ENCODE assay signal across 8 cellular contexts in the genomic region with DNA sequence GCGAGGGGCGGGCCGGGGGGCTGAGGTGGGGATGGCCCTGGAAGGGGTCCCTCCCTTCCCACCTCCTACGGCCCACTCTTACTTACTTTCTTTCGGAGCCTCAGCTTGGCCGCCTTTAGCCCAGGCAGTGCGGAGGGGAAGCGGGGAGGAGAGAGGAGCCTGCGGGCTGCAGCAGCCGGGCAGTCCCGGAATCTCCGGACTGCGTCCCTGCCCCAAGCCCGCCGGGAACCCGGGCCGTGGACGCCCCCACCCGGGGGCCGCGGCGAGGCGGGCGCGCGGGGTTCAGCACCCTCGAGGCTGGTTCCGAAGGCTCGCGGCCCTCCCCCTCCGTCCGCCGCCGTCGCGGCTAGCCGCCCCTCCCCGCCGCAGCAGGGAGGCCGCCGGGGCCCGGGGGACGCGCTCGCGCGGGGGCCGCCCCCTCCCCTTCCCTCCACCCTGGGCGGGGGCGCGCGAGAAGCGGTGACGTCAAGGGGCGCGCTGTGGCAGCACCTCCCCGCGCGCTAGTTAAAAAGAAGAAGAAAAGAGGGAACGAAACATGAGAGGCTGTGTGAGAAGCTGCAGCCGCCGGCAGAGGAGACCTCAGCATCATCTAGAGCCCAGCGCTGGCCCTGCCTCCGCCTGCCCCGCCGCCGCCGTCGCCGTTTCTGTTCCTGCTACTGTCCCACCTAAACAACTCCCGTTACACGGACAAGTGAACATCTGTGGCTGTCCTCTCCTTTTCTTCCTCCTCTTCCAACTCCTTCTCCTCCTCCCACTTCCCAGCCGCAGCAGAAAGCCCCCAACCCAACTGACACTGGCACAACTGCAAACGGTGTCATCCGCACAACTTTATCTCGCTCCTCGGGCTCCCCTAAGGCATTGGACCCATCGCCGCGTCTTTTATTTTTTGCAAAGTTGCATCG. TPM values are rescaled to one million over a fixed set of nuclear protein-coding genes. Genes with fewer than 3 reads are reported as not detected.
DNase-seq lines count a peak whose midpoint lies in the region; ATAC-seq and TF ChIP-seq lines count a peak whose summit lies in the region.

Gene HHIP, plus strand, starts transcription at position 536 of the 902 bp plus-strand sequence. CDS start 520 bp downstream, outside the sequence.

- TF ChIP-seq CTCF in BE2C (IDR thresholded peaks at IDR 0.05; ENCODE audit: low read depth, low read length) (no peak), neural cell (IDR thresholded peaks at IDR 0.05; ENCODE audit: poor library complexity, severe bottlenecking) (no peak)

- no peaks in the 10 kb centered on the region for H3F3A ChIP-seq in neural cell (ENCODE audit: insufficient read depth, low read length, poor library complexity, severe bottlenecking)

- no peak for TF ChIP-seq EP300 in neural cell (conservative IDR thresholded peaks at IDR 0.05; ENCODE audit: poor library complexity, severe bottlenecking)

- peak within 1 kb of the TSS; percentile 66 for H3K4me2 ChIP-seq in neural cell (ENCODE audit: low read length)

- ATAC-seq in GM18868 (IDR thresholded peaks at IDR 0.05; ENCODE audit: unreplicated experiment) (peak; percentile 42), GM21825 (IDR thresholded peaks at IDR 0.05; ENCODE audit: unreplicated experiment) (no peak)

- H3K27me3 ChIP-seq in BE2C, result peaks cover 41% of the 10 kb centered on the region
- peaks cover 58% of the 10 kb centered on the region for H3K27me3 ChIP-seq in neural cell (ENCODE audit: insufficient read depth, low read depth, low read length)

- TF ChIP-seq RAD21 in neural cell (conservative IDR thresholded peaks at IDR 0.05), result no peak

- no peaks in the 10 kb centered on the region for H3K4me1 ChIP-seq in BE2C

- H3K79me2 ChIP-seq in neural cell (replicated peaks; ENCODE audit: insufficient read depth, low read length), result no peaks in the 10 kb centered on the region

- H2AFZ ChIP-seq in neural cell (ENCODE audit: low read depth, low read length), result no peak within 1 kb of the TSS

- H3K9me3 ChIP-seq in BE2C, result no peaks in the 10 kb centered on the region
- no peaks in the 10 kb centered on the region for H3K9me3 ChIP-seq in neural cell (ENCODE audit: low read length)

- H3K9me2 ChIP-seq in neural cell (ENCODE audit: insufficient read depth, low read length), result no peaks in the 10 kb centered on the region

- DNase-seq in BE2C (peak; percentile 28), NCI-H1105 treated with DMSO at 0.1 percent for 48 hours (lab: John Stamatoyannopoulos, UW) (peak; percentile 35), globus pallidus (ENCODE audit: low spot score) (peak; percentile 88), NCI-H510A (lab: John Stamatoyannopoulos, UW) (no peak)
- peak; percentile 13 for DNase-seq in activated naive CD4-positive, alpha-beta T cell treated with anti-CD3 and anti-CD28 coated beads, Interleukin-2, amount 50 U/mL, for 16 hours

- no peaks in the 10 kb centered on the region for H3K36me3 ChIP-seq in BE2C
- H3K36me3 ChIP-seq in neural cell (ENCODE audit: insufficient read depth, low read length), result no peaks in the 10 kb centered on the region

- peak within 1 kb of the TSS; percentile 50 for H3K9ac ChIP-seq in neural cell (ENCODE audit: low read length)

- H3K4me3 ChIP-seq in BE2C (ENCODE audit: low read depth, low read length), result peak within 1 kb of the TSS; percentile 51
- H3K4me3 ChIP-seq in neural cell (ENCODE audit: low read length), result peak within 1 kb of the TSS; percentile 73

- H4K20me1 ChIP-seq in neural cell (ENCODE audit: insufficient read depth), result no peaks in the 10 kb centered on the region

- H3K27ac ChIP-seq in neural cell (ENCODE audit: low read length), result no peak within 1 kb of the TSS

TF ChIP-seq in neural cell, 6 proteins besides CTCF, POLR2A, EP300 and RAD21:
- TF ChIP-seq SMC3 (conservative IDR thresholded peaks at IDR 0.05; ENCODE audit: poor library complexity) (no peak), MXI1 (conservative IDR thresholded peaks at IDR 0.05; ENCODE audit: poor library complexity, severe bottlenecking) (peak; percentile 23), EZH2 (IDR thresholded peaks at IDR 0.05; ENCODE audit: borderline replicate concordance, insufficient read depth, low read length, poor library complexity, severe bottlenecking) (no peak), TAF1 (IDR thresholded peaks at IDR 0.05; ENCODE audit: low read depth) (no peak), POLR2AphosphoS5 (IDR thresholded peaks at IDR 0.05) (no peak)
- TF ChIP-seq, protein P1, sequence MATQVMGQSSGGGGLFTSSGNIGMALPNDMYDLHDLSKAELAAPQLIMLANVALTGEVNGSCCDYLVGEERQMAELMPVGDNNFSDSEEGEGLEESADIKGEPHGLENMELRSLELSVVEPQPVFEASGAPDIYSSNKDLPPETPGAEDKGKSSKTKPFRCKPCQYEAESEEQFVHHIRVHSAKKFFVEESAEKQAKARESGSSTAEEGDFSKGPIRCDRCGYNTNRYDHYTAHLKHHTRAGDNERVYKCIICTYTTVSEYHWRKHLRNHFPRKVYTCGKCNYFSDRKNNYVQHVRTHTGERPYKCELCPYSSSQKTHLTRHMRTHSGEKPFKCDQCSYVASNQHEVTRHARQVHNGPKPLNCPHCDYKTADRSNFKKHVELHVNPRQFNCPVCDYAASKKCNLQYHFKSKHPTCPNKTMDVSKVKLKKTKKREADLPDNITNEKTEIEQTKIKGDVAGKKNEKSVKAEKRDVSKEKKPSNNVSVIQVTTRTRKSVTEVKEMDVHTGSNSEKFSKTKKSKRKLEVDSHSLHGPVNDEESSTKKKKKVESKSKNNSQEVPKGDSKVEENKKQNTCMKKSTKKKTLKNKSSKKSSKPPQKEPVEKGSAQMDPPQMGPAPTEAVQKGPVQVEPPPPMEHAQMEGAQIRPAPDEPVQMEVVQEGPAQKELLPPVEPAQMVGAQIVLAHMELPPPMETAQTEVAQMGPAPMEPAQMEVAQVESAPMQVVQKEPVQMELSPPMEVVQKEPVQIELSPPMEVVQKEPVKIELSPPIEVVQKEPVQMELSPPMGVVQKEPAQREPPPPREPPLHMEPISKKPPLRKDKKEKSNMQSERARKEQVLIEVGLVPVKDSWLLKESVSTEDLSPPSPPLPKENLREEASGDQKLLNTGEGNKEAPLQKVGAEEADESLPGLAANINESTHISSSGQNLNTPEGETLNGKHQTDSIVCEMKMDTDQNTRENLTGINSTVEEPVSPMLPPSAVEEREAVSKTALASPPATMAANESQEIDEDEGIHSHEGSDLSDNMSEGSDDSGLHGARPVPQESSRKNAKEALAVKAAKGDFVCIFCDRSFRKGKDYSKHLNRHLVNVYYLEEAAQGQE (IDR thresholded peaks at IDR 0.05; ENCODE audit: borderline replicate concordance), result no peak
TF ChIP-seq in neural cell: peak in this region for 1.

RNA-seq across cellular contexts. Expression of gene HHIP, which starts in this region (rescaled TPM):
- polyA plus RNA-seq in BE2C (2012; ENCODE audit: insufficient read depth, insufficient read length, low read depth), result 0.45 TPM
- not detected in 2 replicates for polyA plus RNA-seq in neural cell
- 0.24 TPM in 1 of 2 replicates, not detected in the other for polyA minus RNA-seq in neural cell
